ENCODE assay signal across 16 cellular contexts in the genomic region with DNA sequence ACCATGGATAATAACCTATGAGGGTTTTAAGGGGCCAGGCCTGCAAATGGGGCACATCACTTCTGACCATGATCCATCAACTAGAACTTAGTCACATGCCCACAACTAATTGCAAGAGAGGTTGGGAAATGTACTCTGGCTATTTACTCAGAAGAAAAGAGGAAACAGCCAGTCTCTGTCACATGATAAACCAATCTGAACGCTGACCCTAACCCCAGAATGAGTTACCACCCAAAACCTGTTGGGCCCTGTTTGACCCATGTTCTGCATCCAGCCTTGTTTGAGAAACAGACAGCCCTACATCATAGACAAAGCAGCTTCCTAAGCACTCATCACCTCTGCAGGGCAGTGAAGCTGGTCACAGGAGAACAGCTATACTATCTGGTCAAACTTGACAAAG. TPM values are rescaled to one million over a fixed set of nuclear protein-coding genes. Genes with fewer than 3 reads are reported as not detected.
A peak's percentile ranks its signal among the peaks of the same experiment; 100 is the strongest.
DNase-seq lines count a peak whose midpoint lies in the region; ATAC-seq and TF ChIP-seq lines count a peak whose summit lies in the region.
"Had no signal": no experiment of that assay in that cellular context is flagged by ENCODE, and none has a peak within 500 bp of the region (broad histone marks: within the 10 kb centered on the region; RNA-seq: fewer than 3 reads in every experiment).

No MANE protein-coding gene starts in this region.

- H3K79me2 ChIP-seq in fibroblast of lung (ENCODE audit: control insufficient read depth, insufficient read depth, low read length) (peaks cover 99% of the 10 kb centered on the region), trophoblast cell (ENCODE audit: control insufficient read depth, insufficient read depth, low read length, poor library complexity) (peaks cover 11% of the 10 kb centered on the region)

- TF ChIP-seq CTCF in fibroblast of lung (conservative IDR thresholded peaks at IDR 0.05 in 1 of 2, IDR thresholded peaks at IDR 0.05 in 1 of 2; ENCODE audit: low read depth in 1 of 2, low read length in 2 of 2) = no peak

- WGBS in trophoblast cell (ENCODE audit: extremely low coverage, insufficient coverage, insufficient read length) = no CpG with 5 or more reads among the region's 1 CpG

- H2AFZ ChIP-seq in fibroblast of lung (ENCODE audit: low read length) (no peak overlapping the region), trophoblast cell (ENCODE audit: insufficient read depth, low read length, poor library complexity) (no peak overlapping the region)

- peaks cover 14% of the 10 kb centered on the region for H3K79me1 ChIP-seq in trophoblast cell (ENCODE audit: low read length)

- peak overlapping the region; percentile 31 for H3K27ac ChIP-seq in fibroblast of lung (ENCODE audit: insufficient read depth, low read length)
- no peak overlapping the region for H3K27ac ChIP-seq in trophoblast cell (ENCODE audit: low read depth, low read length)

- H3K27me3 ChIP-seq in fibroblast of lung (ENCODE audit: control insufficient read depth, insufficient read depth, low read length) (no peaks in the 10 kb centered on the region), trophoblast cell (ENCODE audit: insufficient read depth, low read length) (no peaks in the 10 kb centered on the region)

- H3K23ac ChIP-seq in trophoblast cell (ENCODE audit: low read length) = no peak overlapping the region

- no peak overlapping the region for H2BK12ac ChIP-seq in trophoblast cell (ENCODE audit: low read length)

- H3K9me3 ChIP-seq in fibroblast of lung (ENCODE audit: control insufficient read depth, insufficient read depth, low read depth, low read length) = no peaks in the 10 kb centered on the region
- no peaks in the 10 kb centered on the region for H3K9me3 ChIP-seq in trophoblast cell (ENCODE audit: insufficient read depth, low read depth, low read length)

- peak; percentile 98 for DNase-seq in NOMO-1 treated with DMSO at 0.1 percent for 48 hours (lab: John Stamatoyannopoulos, UW; ENCODE audit: unreplicated experiment)
- DNase-seq in fibroblast of lung (ENCODE audit: low read depth in 2 of 2) = peak in 1 of 2 donors; percentile 41
- peak in 1 of 2 donors; percentile 26 for DNase-seq in trophoblast cell
- DNase-seq in SK-N-DZ (ENCODE audit: low spot score) = no peak
- no peak for DNase-seq in COR-L47 (lab: John Stamatoyannopoulos, UW)
- DNase-seq: activated CD4-positive, alpha-beta T cell treated with anti-CD3 and anti-CD28 coated beads, Interleukin-2, amount 50 U/mL, for 48 hours; activated naive CD4-positive, alpha-beta T cell treated with anti-CD3 and anti-CD28 coated beads, Interleukin-2, amount 50 U/mL, for 16 hours; CD8-positive, alpha-beta T cell; NCI-H2081; substantia nigra had no signal

- no peak overlapping the region for H2AK5ac ChIP-seq in trophoblast cell (ENCODE audit: low read length)

- peak overlapping the region; percentile 46 for H3K4me2 ChIP-seq in fibroblast of lung (ENCODE audit: extremely low read depth, insufficient read depth, low read length)
- no peak overlapping the region for H3K4me2 ChIP-seq in trophoblast cell (ENCODE audit: low read length)

- H3K9ac ChIP-seq in fibroblast of lung (ENCODE audit: insufficient read depth, low read length) = no peak overlapping the region
- no peak overlapping the region for H3K9ac ChIP-seq in trophoblast cell (ENCODE audit: low read length)

- H3K4me3 ChIP-seq in fibroblast of lung (replicated peaks in 1 of 4; ENCODE audit: control extremely low read depth in 1 of 4, insufficient read depth in 1 of 4, low read depth in 3 of 4, low read length in 4 of 4) = no peak overlapping the region
- no peak overlapping the region for H3K4me3 ChIP-seq in trophoblast cell (ENCODE audit: low read depth, low read length)

- H3K4me1 ChIP-seq in fibroblast of lung (ENCODE audit: control insufficient read depth, extremely low read depth, insufficient read depth, low read length) = peaks cover 37% of the 10 kb centered on the region
- peaks cover 22 to 34% of the 10 kb centered on the region in 2 experiments for H3K4me1 ChIP-seq in trophoblast cell (ENCODE audit: control insufficient read depth in 1 of 2, insufficient read depth in 2 of 2, low read length in 2 of 2)

- no peak overlapping the region for H2BK120ac ChIP-seq in trophoblast cell (ENCODE audit: insufficient read depth, low read length, poor library complexity)

- H3K14ac ChIP-seq in trophoblast cell (ENCODE audit: low read length) = no peak overlapping the region

- H4K12ac ChIP-seq in trophoblast cell (ENCODE audit: low read depth, low read length) = no peak overlapping the region

- H4K20me1 ChIP-seq in fibroblast of lung (ENCODE audit: control insufficient read depth, extremely low read depth, insufficient read depth, low read length) = no peaks in the 10 kb centered on the region

- H4K8ac ChIP-seq in trophoblast cell (ENCODE audit: low read depth, low read length) = no peak overlapping the region

- peak overlapping the region; percentile 34 for H3K4ac ChIP-seq in trophoblast cell (ENCODE audit: low read depth, low read length)

- no peak overlapping the region for H2BK5ac ChIP-seq in trophoblast cell (ENCODE audit: low read depth, low read length, poor library complexity)

- H3K36me3 ChIP-seq in fibroblast of lung (ENCODE audit: control insufficient read depth, insufficient read depth, low read length) (peaks cover 5% of the 10 kb centered on the region), trophoblast cell (ENCODE audit: control insufficient read depth in 1 of 2, insufficient read depth in 2 of 2, low read length in 2 of 2) (peaks cover 12 to 14% of the 10 kb centered on the region in 2 experiments)

- H4K91ac ChIP-seq in trophoblast cell (ENCODE audit: low read depth, low read length) = no peak overlapping the region

- ATAC-seq in GM18868 (IDR thresholded peaks at IDR 0.05; ENCODE audit: unreplicated experiment) = peak; percentile 34
- ATAC-seq in HG03039 (IDR thresholded peaks at IDR 0.05; ENCODE audit: unreplicated experiment) = no peak
- ATAC-seq in GM18498 (IDR thresholded peaks at IDR 0.05; ENCODE audit: unreplicated experiment) = no peak
- ATAC-seq: CD8-positive, alpha-beta T cell; esophagus mucosa had no signal

- H3K18ac ChIP-seq in trophoblast cell (ENCODE audit: low read length) = no peak overlapping the region

RNA-seq across cellular contexts. Expression of a gene that starts 5.8 kb away (rescaled TPM):
- total RNA-seq in fibroblast of lung = 154 and 191 TPM in 2 replicates
- 95.6 and 128 TPM in 2 replicates for polyA plus RNA-seq in fibroblast of lung
- polyA plus RNA-seq in fibroblast of lung (2012) = 82.3 and 119 TPM in 2 replicates
- polyA minus RNA-seq in fibroblast of lung (ENCODE audit: low replicate concordance) = 56.9 and 95.6 TPM in 2 replicates
- 172 and 175 TPM in 2 replicates for polyA plus RNA-seq in trophoblast cell (2013)
- polyA plus RNA-seq in SK-N-DZ (2014; cell fraction: cytosol; rRNA removed) = 360 and 407 TPM in 2 replicates
- 370 and 419 TPM in 2 replicates for polyA plus RNA-seq in SK-N-DZ (2014; cell fraction: nucleus; rRNA removed)

RNA-seq across cellular contexts. Expression of a gene that starts 53.9 kb away (rescaled TPM):
- total RNA-seq in fibroblast of lung = not detected in 2 replicates
- polyA plus RNA-seq in fibroblast of lung = not detected in 2 replicates
- polyA plus RNA-seq in fibroblast of lung (2012) = not detected in 2 replicates
- polyA minus RNA-seq in fibroblast of lung (ENCODE audit: low replicate concordance) = 0.52 TPM in 1 of 2 replicates, not detected in the other
- polyA plus RNA-seq in trophoblast cell (2013) = not detected in 2 replicates
- polyA plus RNA-seq in SK-N-DZ (2014; cell fraction: cytosol; rRNA removed) = not detected in 2 replicates
- polyA plus RNA-seq in SK-N-DZ (2014; cell fraction: nucleus; rRNA removed) = not detected in 2 replicates
- total RNA-seq: CD8-positive, alpha-beta T cell; chondrocyte; esophagus mucosa; T-helper 1 cell treated with Interleukin-12 subunit alpha and Interleukin-12 subunit beta and Interleukin-4 antibody, amounts not matched to agents 30 ng/mL and 1 ng/mL, for 36 hours had no signal

RNA-seq across cellular contexts. Expression of a gene that starts 58.9 kb away (rescaled TPM):
- not detected in 2 replicates for total RNA-seq in fibroblast of lung
- polyA plus RNA-seq in fibroblast of lung = not detected in 2 replicates
- not detected in 2 replicates for polyA plus RNA-seq in fibroblast of lung (2012)
- polyA minus RNA-seq in fibroblast of lung (ENCODE audit: low replicate concordance) = not detected in 2 replicates
- not detected in 2 replicates for polyA plus RNA-seq in trophoblast cell (2013)
- polyA plus RNA-seq in SK-N-DZ (2014; cell fraction: cytosol; rRNA removed) = not detected in 2 replicates
- not detected in 2 replicates for polyA plus RNA-seq in SK-N-DZ (2014; cell fraction: nucleus; rRNA removed)
- total RNA-seq: CD8-positive, alpha-beta T cell; chondrocyte; esophagus mucosa; T-helper 1 cell treated with Interleukin-12 subunit alpha and Interleukin-12 subunit beta and Interleukin-4 antibody, amounts not matched to agents 30 ng/mL and 1 ng/mL, for 36 hours had no signal
